In the genomic region with DNA sequence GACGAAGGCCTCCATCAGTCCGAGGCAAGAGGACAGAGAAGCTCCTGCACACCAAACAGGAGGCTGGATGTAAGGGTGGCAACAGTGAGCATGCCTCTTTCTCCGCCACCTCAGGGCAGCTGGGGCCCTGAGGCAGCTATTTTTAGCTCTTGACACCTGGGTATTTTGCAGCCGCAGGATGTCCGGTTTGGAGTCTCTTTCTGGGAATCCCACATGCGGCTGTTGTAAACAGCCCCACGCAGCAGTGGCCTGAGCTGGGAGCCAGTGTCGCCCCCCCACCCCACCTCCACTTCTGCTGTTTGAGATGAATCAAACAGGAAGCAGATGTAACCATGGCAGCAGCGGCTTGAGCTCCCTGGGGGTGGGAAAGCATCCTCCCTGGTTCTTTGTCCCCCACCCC, we compare ENCODE assay signal across 9 cellular contexts. TPM values are rescaled to one million over a fixed set of nuclear protein-coding genes. Genes with fewer than 3 reads are reported as not detected.
DNase-seq lines count a peak whose midpoint lies in the region; ATAC-seq and TF ChIP-seq lines count a peak whose summit lies in the region.
"Had no signal": no experiment of that assay in that cellular context is flagged by ENCODE, and none has a peak within 500 bp of the region (broad histone marks: within the 10 kb centered on the region; RNA-seq: fewer than 3 reads in every experiment).

No MANE protein-coding gene starts in this region.

- TF ChIP-seq CTCF in RWPE2 (IDR thresholded peaks at IDR 0.05; ENCODE audit: poor library complexity, severe bottlenecking), result no peak
- TF ChIP-seq CTCF in right lobe of liver (IDR thresholded peaks at IDR 0.05), result no peak

- H3K4me3 ChIP-seq in RWPE2 (ENCODE audit: severe bottlenecking) (no peak overlapping the region), right lobe of liver (no peak overlapping the region)
- H3K4me3 ChIP-seq: pancreas had no signal

- peak; percentile 46 for ATAC-seq in GM21825 (IDR thresholded peaks at IDR 0.05; ENCODE audit: unreplicated experiment)
- no peak for ATAC-seq in RWPE2 (ENCODE audit: low read depth)
- ATAC-seq in activated naive CD4-positive, alpha-beta T cell treated with anti-CD3 and anti-CD28 coated beads, Interleukin-2, amount 50 U/mL, for 72 hours, result peak; percentile 41 to 54
- ATAC-seq in right lobe of liver, result peak; percentile 12 to 40 (median 20)
- no peak for ATAC-seq in GM18517 (IDR thresholded peaks at IDR 0.05; ENCODE audit: unreplicated experiment)
- no peak for ATAC-seq in GM18519 (IDR thresholded peaks at IDR 0.05; ENCODE audit: low FRiP score, unreplicated experiment)

- H3K27ac Mint-ChIP-seq in activated naive CD4-positive, alpha-beta T cell treated with anti-CD3 and anti-CD28 coated beads, Interleukin-2, amount 50 U/mL, for 72 hours, result peak overlapping the region; percentile 91 to 100

- no peaks in the 10 kb centered on the region for H3K27me3 ChIP-seq in RWPE2 (ENCODE audit: insufficient read depth, poor library complexity, severe bottlenecking)
- H3K27me3 ChIP-seq in right lobe of liver, result no peaks in the 10 kb centered on the region
- H3K27me3 ChIP-seq: pancreas had no signal

- peak overlapping the region; percentile 95 for H3K27ac ChIP-seq in RWPE2 (ENCODE audit: poor library complexity, severe bottlenecking)
- peak overlapping the region in 2 of 3 donors; percentile 12 to 40 for H3K27ac ChIP-seq in right lobe of liver

- H3K36me3 ChIP-seq in RWPE2 (ENCODE audit: low read depth), result peaks cover 33% of the 10 kb centered on the region
- no peaks in the 10 kb centered on the region for H3K36me3 ChIP-seq in right lobe of liver
- H3K36me3 ChIP-seq: pancreas had no signal

- DNase-seq in COLO668 (lab: John Stamatoyannopoulos, UW; ENCODE audit: unreplicated experiment) (peak; percentile 33), RWPE2 (ENCODE audit: low spot score) (no peak), right lobe of liver (peak in 1 of 3 donors; percentile 53)
- DNase-seq in activated naive CD4-positive, alpha-beta T cell treated with anti-CD3 and anti-CD28 coated beads, Interleukin-2, amount 50 U/mL, for 72 hours (ENCODE audit: low spot score in 2 of 2), result peak; percentile 69 to 86
- DNase-seq in stimulated activated CD8-positive, alpha-beta memory T cell treated with anti-CD3 and anti-CD28 coated beads, Interleukin-2, amount 100 ng/mL, for 48 hours (ENCODE audit: low read depth in 2 of 2), result peak; percentile 73 to 78

- H3K4me1 ChIP-seq in RWPE2 (ENCODE audit: insufficient read depth, poor library complexity, severe bottlenecking) (peaks cover 37% of the 10 kb centered on the region), right lobe of liver (peaks cover 0 to 22% (median 0%) of the 10 kb centered on the region in 4 donors)

- H3K9me3 Mint-ChIP-seq in activated naive CD4-positive, alpha-beta T cell treated with anti-CD3 and anti-CD28 coated beads, Interleukin-2, amount 50 U/mL, for 72 hours, result no peaks in the 10 kb centered on the region

- no CpG with 5 or more reads among the region's 9 CpGs for WGBS in right lobe of liver (ENCODE audit: insufficient coverage, low coverage, low lambda C conversion rate, missing lambda C conversion rate)

- H3K36me3 Mint-ChIP-seq in activated naive CD4-positive, alpha-beta T cell treated with anti-CD3 and anti-CD28 coated beads, Interleukin-2, amount 50 U/mL, for 72 hours, result peaks cover 17 to 51% of the 10 kb centered on the region in 2 donors

- intact Hi-C loops in right lobe of liver (cut with DNase I), result no loop called here

- no peak for TF ChIP-seq POLR2A in right lobe of liver (IDR thresholded peaks at IDR 0.05)

- H3K9me3 ChIP-seq in RWPE2 (ENCODE audit: severe bottlenecking) (no peaks in the 10 kb centered on the region), right lobe of liver (no peaks in the 10 kb centered on the region)
- H3K9me3 ChIP-seq: pancreas had no signal

RNA-seq across cellular contexts. Expression of gene HDAC7, which starts 11.7 kb away (rescaled TPM):
- 100 to 1,000 TPM; 285 to 334 TPM for total RNA-seq in activated naive CD4-positive, alpha-beta T cell treated with anti-CD3 and anti-CD28 coated beads, Interleukin-2, amount 50 U/mL, for 72 hours
- 10 to 100 TPM in 2 of 6 experiments, 1 to 10 TPM in 4; 6.6 to 18.8 (median 8.4) TPM for total RNA-seq in right lobe of liver

RNA-seq across cellular contexts. Expression of gene SLC48A1, which starts 35.0 kb away (rescaled TPM):
- total RNA-seq in activated naive CD4-positive, alpha-beta T cell treated with anti-CD3 and anti-CD28 coated beads, Interleukin-2, amount 50 U/mL, for 72 hours, result 1 to 10 TPM; 5.2 to 7.4 TPM
- total RNA-seq in right lobe of liver, result 10 to 100 TPM; 12.4 to 20.4 (median 18.0) TPM

RNA-seq across cellular contexts. Expression of gene RAPGEF3, which starts 49.4 kb away (rescaled TPM):
- total RNA-seq in activated naive CD4-positive, alpha-beta T cell treated with anti-CD3 and anti-CD28 coated beads, Interleukin-2, amount 50 U/mL, for 72 hours, result 1 to 10 TPM; 1.1 to 2.7 TPM
- 1 to 10 TPM in 5 of 6 experiments, under 1 TPM in 1; 0.81 to 4.6 (median 2.6) TPM for total RNA-seq in right lobe of liver

Comparison
In these comparisons a context has a peak if more than half of its experiments do, and no peak if none do; other contexts are left out.
1. ATAC-seq: peak in GM21825 (single experiment), activated naive CD4-positive, alpha-beta T cell treated with anti-CD3 and anti-CD28 coated beads, Interleukin-2, amount 50 U/mL, for 72 hours (2 of 2) and right lobe of liver (4 of 4); none in RWPE2 (single experiment), GM18517 (single experiment) and GM18519 (single experiment).
2. RNA of gene HDAC7, which starts 11.7 kb away (total RNA-seq): 285 to 334 TPM in activated naive CD4-positive, alpha-beta T cell treated with anti-CD3 and anti-CD28 coated beads, Interleukin-2, amount 50 U/mL, for 72 hours; 6.6 to 18.8 TPM in right lobe of liver; every median in the first group is over 10 times any median in the second.